Comparison of ENCODE assay signal across 23 cellular contexts in genomic region chr2:210000464-210001324, GRCh38. TPM values are rescaled to one million over a fixed set of nuclear protein-coding genes. Genes with fewer than 3 reads are reported as not detected.
DNase-seq lines count a peak whose midpoint lies in the region; TF ChIP-seq lines count a peak whose summit lies in the region.
"Had no signal": no experiment of that assay in that cellular context is flagged by ENCODE, and none has a peak within 500 bp of the region (broad histone marks: within the 10 kb centered on the region; RNA-seq: fewer than 3 reads in every experiment).

No MANE protein-coding gene starts in this region.

- no peaks in the 10 kb centered on the region for H3K9me2 ChIP-seq in MM.1S (replicated peaks; ENCODE audit: insufficient read depth, low read length)

- H2AFZ ChIP-seq in neural progenitor cell (replicated peaks): no peak overlapping the region
- no peak overlapping the region for H2AFZ ChIP-seq in MM.1S (ENCODE audit: low read length)

- H3K36me3 Mint-ChIP-seq in activated CD4-positive, alpha-beta T cell treated with anti-CD3 and anti-CD28 coated beads, Interleukin-2, amount 10 ng/mL, durations not matched to agents 24 days and 14 days (ENCODE audit: low read depth): peaks cover 13% of the 10 kb centered on the region
- peaks cover 5% of the 10 kb centered on the region for H3K36me3 Mint-ChIP-seq in brain
- no peaks in the 10 kb centered on the region for H3K36me3 Mint-ChIP-seq in neural progenitor cell
- H3K36me3 Mint-ChIP-seq: type B pancreatic cell had no signal

- H3K9me3 Mint-ChIP-seq in activated CD4-positive, alpha-beta T cell treated with anti-CD3 and anti-CD28 coated beads, Interleukin-2, amount 10 ng/mL, durations not matched to agents 24 days and 14 days: peaks cover 3% of the 10 kb centered on the region
- H3K9me3 Mint-ChIP-seq in brain: no peaks in the 10 kb centered on the region
- peaks cover 2% of the 10 kb centered on the region for H3K9me3 Mint-ChIP-seq in neural progenitor cell
- H3K9me3 Mint-ChIP-seq: activated T-cell treated with anti-CD3 and anti-CD28 coated beads, Interleukin-2, amount 50 U/mL, for 4 hours; type B pancreatic cell had no signal

- H3K27me3 Mint-ChIP-seq in activated CD4-positive, alpha-beta T cell treated with anti-CD3 and anti-CD28 coated beads, Interleukin-2, amount 10 ng/mL, durations not matched to agents 24 days and 14 days: no peaks in the 10 kb centered on the region
- peaks cover 11% of the 10 kb centered on the region for H3K27me3 Mint-ChIP-seq in brain
- peaks cover 5% of the 10 kb centered on the region for H3K27me3 Mint-ChIP-seq in neural progenitor cell (ENCODE audit: insufficient read depth, low read depth)
- H3K27me3 Mint-ChIP-seq: naive thymus-derived CD8-positive, alpha-beta T cell; T-helper 17 cell; type B pancreatic cell had no signal

- H4K20me1 ChIP-seq in neural progenitor cell (ENCODE audit: low read depth) (peaks cover 22% of the 10 kb centered on the region), MM.1S (ENCODE audit: insufficient read depth, low read length) (peaks cover 9% of the 10 kb centered on the region; the same call in 1 of the 2 replicates)

- peaks cover 32% of the 10 kb centered on the region for H3K4me1 Mint-ChIP-seq in activated CD4-positive, alpha-beta T cell treated with anti-CD3 and anti-CD28 coated beads, Interleukin-2, amount 10 ng/mL, durations not matched to agents 24 days and 14 days
- H3K4me1 Mint-ChIP-seq in brain: peaks cover 41% of the 10 kb centered on the region
- peaks cover 20% of the 10 kb centered on the region for H3K4me1 Mint-ChIP-seq in neural progenitor cell

- H3K4me3 Mint-ChIP-seq in activated CD4-positive, alpha-beta T cell treated with anti-CD3 and anti-CD28 coated beads, Interleukin-2, amount 10 ng/mL, durations not matched to agents 24 days and 14 days: no peak overlapping the region
- H3K4me3 Mint-ChIP-seq in brain (peak overlapping the region in 4 of 5 experiments; percentile 33 to 55 (median 40)), neural progenitor cell (no peak overlapping the region)

- H3K9ac ChIP-seq in neural progenitor cell: no peak overlapping the region
- H3K9ac ChIP-seq in MM.1S (ENCODE audit: low read length): no peak overlapping the region

- no peaks in the 10 kb centered on the region for H3K27me3 ChIP-seq in neural progenitor cell
- no peaks in the 10 kb centered on the region for H3K27me3 ChIP-seq in MM.1S (replicated peaks; ENCODE audit: insufficient read depth, low read length)

- H3K4me1 ChIP-seq in neural progenitor cell (peaks cover 14% of the 10 kb centered on the region), MM.1S (ENCODE audit: low read length) (peaks cover 16% of the 10 kb centered on the region)

- DNase-seq in activated CD4-positive, alpha-beta T cell treated with anti-CD3 and anti-CD28 coated beads, Interleukin-2, amount 10 ng/mL, durations not matched to agents 24 days and 14 days: no peak
- no peak for DNase-seq in activated CD4-positive, alpha-beta T cell treated with anti-CD3 and anti-CD28 coated beads for 1 hour
- peak; percentile 84 for DNase-seq in NOMO-1 treated with DMSO at 0.1 percent for 48 hours (lab: John Stamatoyannopoulos, UW; ENCODE audit: unreplicated experiment)
- DNase-seq in neural progenitor cell (ENCODE audit: low spot score): no peak
- no peak for DNase-seq in MM.1S
- DNase-seq in NCI-H1436 treated with DMSO at 0.1 percent for 48 hours (lab: John Stamatoyannopoulos, UW): no peak
- DNase-seq in SW 1271 (lab: John Stamatoyannopoulos, UW): no peak
- DNase-seq: activated CD8-positive, alpha-beta memory T cell treated with anti-CD3 and anti-CD28 coated beads for 24 hours; activated T-cell treated with anti-CD3 and anti-CD28 coated beads, Interleukin-2, amount 50 U/mL, for 4 hours; caudate nucleus; COR-L47; H7; KG1; NCI-H1092 treated with DMSO at 0.1 percent for 48 hours; NCI-H2029; NCI-H226; NCI-H774; SIG-M5; T-helper 17 cell had no signal

- intact Hi-C loops in activated CD4-positive, alpha-beta T cell treated with anti-CD3 and anti-CD28 coated beads, Interleukin-2, amount 10 ng/mL, durations not matched to agents 24 days and 14 days (cut with micrococcal nuclease): loop anchor here (5.0 kb wide), 1 partner anchor 477 kb away; the partner anchor contains the start of gene LANCL1

- H3K79me2 ChIP-seq in neural progenitor cell (ENCODE audit: low read depth) (peaks cover 33% of the 10 kb centered on the region), MM.1S (ENCODE audit: low read length) (peaks cover 33% of the 10 kb centered on the region)

- no peak overlapping the region for H3K4me2 ChIP-seq in neural progenitor cell
- no peak overlapping the region for H3K4me2 ChIP-seq in MM.1S (ENCODE audit: low read depth, low read length)

- no peaks in the 10 kb centered on the region for H3K9me3 ChIP-seq in neural progenitor cell (ENCODE audit: low read depth)
- H3K9me3 ChIP-seq in MM.1S (replicated peaks; ENCODE audit: insufficient read depth, low read length): no peaks in the 10 kb centered on the region
- H3K9me3 ChIP-seq: A549 had no signal

- no peak for TF ChIP-seq CTCF in brain (conservative IDR thresholded peaks at IDR 0.05)
- no peak for TF ChIP-seq CTCF in neural progenitor cell (IDR thresholded peaks at IDR 0.05)
- TF ChIP-seq CTCF in MM.1S (IDR thresholded peaks at IDR 0.05; ENCODE audit: low read length): no peak

- H3K27ac ChIP-seq in neural progenitor cell: no peak overlapping the region
- no peak overlapping the region for H3K27ac ChIP-seq in MM.1S (ENCODE audit: low read length)

- no peak overlapping the region for H3K4me3 ChIP-seq in neural progenitor cell
- no peak overlapping the region for H3K4me3 ChIP-seq in MM.1S (ENCODE audit: low read length)
- H3K4me3 ChIP-seq: A549 had no signal

- H3K27ac Mint-ChIP-seq in activated CD4-positive, alpha-beta T cell treated with anti-CD3 and anti-CD28 coated beads, Interleukin-2, amount 10 ng/mL, durations not matched to agents 24 days and 14 days: peak overlapping the region; percentile 34
- H3K27ac Mint-ChIP-seq in brain (peak overlapping the region in 1 of 5 experiments; percentile 32), neural progenitor cell (peak overlapping the region; percentile 68)

- H3F3A ChIP-seq in neural progenitor cell (ENCODE audit: low read depth) (no peaks in the 10 kb centered on the region), MM.1S (ENCODE audit: insufficient read depth, low read length) (no peaks in the 10 kb centered on the region)

- H3K36me3 ChIP-seq in neural progenitor cell (no peaks in the 10 kb centered on the region), MM.1S (replicated peaks; ENCODE audit: insufficient read depth, low read length) (no peaks in the 10 kb centered on the region)

RNA-seq across cellular contexts. Expression of gene RPE, which starts 1.7 kb away (rescaled TPM):
- 61.4 and 64.1 TPM in 2 replicates for total RNA-seq in activated CD4-positive, alpha-beta T cell treated with anti-CD3 and anti-CD28 coated beads, Interleukin-2, amount 10 ng/mL, durations not matched to agents 24 days and 14 days
- 15.1 TPM for polyA plus RNA-seq in brain (ENCODE audit: insufficient read depth, low read depth, low replicate concordance)
- total RNA-seq in neural progenitor cell (ENCODE audit: low replicate concordance): 92.3 TPM in 2 replicates

Comparison
In these comparisons a context has a peak if more than half of its experiments do, and no peak if none do; other contexts are left out.
1. H3K4me3 Mint-ChIP-seq: peak in brain (4 of 5); none in activated CD4-positive, alpha-beta T cell treated with anti-CD3 and anti-CD28 coated beads, Interleukin-2, amount 10 ng/mL, durations not matched to agents 24 days and 14 days (single experiment) and neural progenitor cell (single experiment).